Comparison of ENCODE assay signal across 23 cellular contexts in the genomic region with DNA sequence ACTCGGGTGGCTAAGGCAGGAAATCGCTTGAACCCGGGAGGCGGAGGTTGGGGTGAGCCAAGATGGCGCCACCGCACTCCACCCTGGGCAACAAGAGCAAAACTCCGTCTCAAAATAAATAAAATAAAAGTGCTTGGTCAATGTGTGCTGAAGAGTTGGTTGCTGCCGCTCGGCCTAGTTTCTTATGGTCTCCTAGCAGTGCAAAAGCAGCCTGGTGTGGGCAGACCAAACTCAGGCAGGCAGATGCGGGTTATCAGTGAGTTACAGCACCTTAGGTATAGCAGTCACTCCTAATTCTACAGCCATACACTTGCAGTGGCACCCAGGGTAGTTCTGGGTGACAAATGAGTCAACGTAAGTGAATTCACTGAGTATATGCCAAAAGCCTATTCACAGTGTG.
"Had no signal": no experiment of that assay in that cellular context is flagged by ENCODE, and none has a peak within 500 bp of the region (broad histone marks: within the 10 kb centered on the region; RNA-seq: fewer than 3 reads in every experiment).

No MANE protein-coding gene starts in this region.

- ATAC-seq: activated CD4-positive, alpha-beta T cell treated with anti-CD3 and anti-CD28 coated beads for 36 hours; activated T-cell treated with anti-CD3 and anti-CD28 coated beads, Interleukin-2, amount 50 U/mL, for 4 hours; body of pancreas; esophagus mucosa; left lung; natural killer cell; pancreas; stimulated activated naive CD8-positive, alpha-beta T cell treated with anti-CD3 and anti-CD28 coated beads, Interleukin-15, amount 100 ng/mL, for 72 hours had no signal

- H3K4me3 ChIP-seq: body of pancreas, left lung, pancreas, suprapubic skin, upper lobe of left lung had no signal

- FAIRE-seq: pancreas had no signal

- H3K27me3 ChIP-seq: body of pancreas, left lung, neutrophil, pancreas, suprapubic skin, upper lobe of left lung had no signal

- H3K9me3 ChIP-seq: body of pancreas, left lung, neutrophil, pancreas, suprapubic skin, upper lobe of left lung had no signal

- DNase-seq: activated CD4-positive, alpha-beta T cell treated with anti-CD3 and anti-CD28 coated beads for 36 hours; activated CD4-positive, alpha-beta T cell treated with anti-CD3 and anti-CD28 coated beads, Interleukin-2, amount 50 U/mL, for 4 hours; activated CD8-positive, alpha-beta memory T cell treated with anti-CD3 and anti-CD28 coated beads, Interleukin-2, amount 50 U/mL, for 48 hours; activated naive CD4-positive, alpha-beta T cell treated with Interleukin-2 at 50 U/mL for 16 hours; activated T-cell treated with anti-CD3 and anti-CD28 coated beads, Interleukin-2, amount 50 U/mL, for 4 hours; amygdala; body of pancreas; dermis blood vessel endothelial cell; effector memory CD4-positive, alpha-beta T cell; foreskin melanocyte; glutamatergic neuron; hippocampal formation; kidney glomerular epithelial cell; midbrain; natural killer cell; pancreas; stimulated activated naive CD8-positive, alpha-beta T cell treated with anti-CD3 and anti-CD28 coated beads, Interleukin-15, amount 100 ng/mL, for 72 hours; T-helper 9 cell; upper lobe of left lung had no signal

- H3K27ac ChIP-seq: left lung, neutrophil, suprapubic skin, upper lobe of left lung had no signal
